In genomic region chr17:5694507-5694906, GRCh38 we compare ENCODE assay signal across 21 cellular contexts.
DNase-seq lines count a peak whose midpoint lies in the region; ATAC-seq, FAIRE-seq and TF ChIP-seq lines count a peak whose summit lies in the region.
"Had no signal": no experiment of that assay in that cellular context is flagged by ENCODE, and none has a peak within 500 bp of the region (broad histone marks: within the 10 kb centered on the region; RNA-seq: fewer than 3 reads in every experiment).

No MANE protein-coding gene starts in this region.

- H3K23ac ChIP-seq in mesendoderm (ENCODE audit: low read length): no peak overlapping the region

- H2BK5ac ChIP-seq in mesendoderm (ENCODE audit: low read length): no peak overlapping the region

- FAIRE-seq in HTR-8/SVneo (lab: Jason Lieb, UNC): no peak
- FAIRE-seq: GM12891 had no signal

- no peak overlapping the region for H3K56ac ChIP-seq in mesendoderm (ENCODE audit: low read length)

- H3K36me3 ChIP-seq in NT2/D1 (ENCODE audit: insufficient read depth, insufficient read length, low read length) (no peaks in the 10 kb centered on the region), mesendoderm (ENCODE audit: control insufficient read depth, insufficient read depth, low read length) (no peaks in the 10 kb centered on the region), heart left ventricle (no peaks in the 10 kb centered on the region)
- H3K36me3 ChIP-seq: prostate gland, spleen had no signal

- no peak overlapping the region for H3K18ac ChIP-seq in mesendoderm (ENCODE audit: low read length)

- H3K27ac ChIP-seq in mesendoderm (ENCODE audit: low read depth, low read length): no peak overlapping the region
- no peak overlapping the region for H3K27ac ChIP-seq in heart left ventricle
- H3K27ac ChIP-seq: HL-60, prostate gland, spleen had no signal

- H2BK15ac ChIP-seq in mesendoderm (replicated peaks; ENCODE audit: low read depth): no peak overlapping the region

- no peak overlapping the region for H2BK120ac ChIP-seq in mesendoderm (ENCODE audit: low read depth, low read length)

- ATAC-seq in heart left ventricle: no peak
- ATAC-seq: activated CD8-positive, alpha-beta T cell treated with anti-CD3 and anti-CD28 coated beads for 36 hours; natural killer cell treated with Interleukin-12 subunit alpha and Interleukin-12 subunit beta and Interleukin-15 and Interleukin-18, amount 100 ng/mL, for 72 hours had no signal

- DNase-seq in Daoy (ENCODE audit: low read depth) (peak; percentile 35), HEK293T (ENCODE audit: extremely low spot score) (peak; percentile 51), NT2/D1 (ENCODE audit: low read depth, low spot score) (peak; percentile 40), mesendoderm (peak; percentile 92), HTR-8/SVneo (ENCODE audit: insufficient read length, low spot score) (no peak), OCI-M2 (lab: John Stamatoyannopoulos, UW; ENCODE audit: unreplicated experiment) (no peak), heart left ventricle (no peak), OCI-M1 (lab: John Stamatoyannopoulos, UW) (no peak)
- DNase-seq: activated CD8-positive, alpha-beta T cell treated with anti-CD3 and anti-CD28 coated beads for 36 hours; activated naive CD4-positive, alpha-beta T cell treated with anti-CD3 and anti-CD28 coated beads, Interleukin-2, amount 10 ng/mL, durations not matched to agents 7 days and 5 days; activated T-cell treated with anti-CD3 and anti-CD28 coated beads, Interleukin-2, amount 50 U/mL, for 24 hours; COR-L47; GDM1; kidney glomerular epithelial cell; NCI-H226; SIG-M5; spleen had no signal

- H3K9ac ChIP-seq in NT2/D1 (ENCODE audit: insufficient read length, low read depth) (no peak overlapping the region), mesendoderm (ENCODE audit: low read length) (no peak overlapping the region)

- TF ChIP-seq POLR2A in heart left ventricle (IDR thresholded peaks at IDR 0.05): no peak

- H3K27me3 ChIP-seq in NT2/D1 (ENCODE audit: insufficient read depth, insufficient read length): no peaks in the 10 kb centered on the region
- no peaks in the 10 kb centered on the region for H3K27me3 ChIP-seq in mesendoderm (ENCODE audit: insufficient read depth, low read length, poor library complexity)
- H3K27me3 ChIP-seq in heart left ventricle: peaks cover 0 to 23% (median 0%) of the 10 kb centered on the region in 9 donors

- no peak for TF ChIP-seq CTCF in heart left ventricle (IDR thresholded peaks at IDR 0.05)

- no peaks in the 10 kb centered on the region for H3K79me1 ChIP-seq in mesendoderm (ENCODE audit: low read length)

- CTCF ChIA-PET in HEK293T (lab: Yijun Ruan, JAX): interaction anchor here (0.7 kb wide), 1 partner anchor 9 kb away, joined by 3 read pairs; no protein-coding TSS in a partner anchor

- no CpG with 5 or more reads among the region's 8 CpGs for WGBS in mesendoderm (ENCODE audit: extremely low coverage, insufficient coverage, low lambda C conversion rate)
- 40 to 45% (median 43%) methylated on average over 8 of the region's 8 CpGs for WGBS in heart left ventricle, 4 donors

- peaks cover 4% of the 10 kb centered on the region for H3K4me1 ChIP-seq in NT2/D1 (ENCODE audit: insufficient read depth, insufficient read length)
- peaks cover 1% of the 10 kb centered on the region for H3K4me1 ChIP-seq in mesendoderm (ENCODE audit: control insufficient read depth, low read depth, low read length)
- no peaks in the 10 kb centered on the region for H3K4me1 ChIP-seq in heart left ventricle
- H3K4me1 ChIP-seq: prostate gland, spleen had no signal

- H4K5ac ChIP-seq in mesendoderm (ENCODE audit: low read length): no peak overlapping the region

- POLR2A ChIA-PET in HEK293T (lab: Yijun Ruan, JAX): no interaction called here

- H2AK5ac ChIP-seq in mesendoderm (ENCODE audit: low read length): no peak overlapping the region

- no peak overlapping the region for H4K8ac ChIP-seq in mesendoderm (ENCODE audit: low read depth, low read length)

- no peak overlapping the region for H3K4me2 ChIP-seq in mesendoderm (ENCODE audit: low read length)

- H3K9me3 ChIP-seq in NT2/D1 (ENCODE audit: insufficient read depth, low read length) (0 out of 2 replicates have a peak, but pooled peaks cover 5% of the 10 kb centered on the region), heart left ventricle (peaks cover 0 to 5% (median 0%) of the 10 kb centered on the region in 12 donors)
- H3K9me3 ChIP-seq: prostate gland had no signal

- no peaks in the 10 kb centered on the region for H3K79me2 ChIP-seq in mesendoderm (ENCODE audit: control insufficient read depth, insufficient read depth, low read length)

- H3K4me3 ChIP-seq in NT2/D1 (ENCODE audit: insufficient read length, low read depth) (no peak overlapping the region), mesendoderm (ENCODE audit: low read length) (no peak overlapping the region), heart left ventricle (no peak overlapping the region)
- H3K4me3 ChIP-seq: prostate gland, spleen had no signal

- no peak overlapping the region for H3K4ac ChIP-seq in mesendoderm (ENCODE audit: low read depth, low read length)

- intact Hi-C loops in heart left ventricle (cut with DNase I): no loop called here

TF ChIP-seq in HEK293T, 16 proteins besides CTCF, POLR2A, EP300 and RAD21:
- TF ChIP-seq FOXM1 (IDR thresholded peaks at IDR 0.05; ENCODE audit: borderline replicate concordance) (no peak), LEF1 (IDR thresholded peaks at IDR 0.05; ENCODE audit: borderline replicate concordance) (no peak), CTBP1 (IDR thresholded peaks at IDR 0.05; ENCODE audit: borderline replicate concordance) (no peak)

Comparison
In these comparisons a context has a peak if more than half of its experiments do, and no peak if none do; other contexts are left out.
1. DNase-seq: peak in Daoy (single experiment), HEK293T (single experiment), NT2/D1 (single experiment) and mesendoderm (single experiment); none in HTR-8/SVneo (single experiment), OCI-M2 (single experiment), heart left ventricle (0 of 5) and OCI-M1 (single experiment).